13 cellular contexts compared by ENCODE assay signal in genomic region chr10:124874-125273, GRCh38. TPM values are rescaled to one million over a fixed set of nuclear protein-coding genes. Genes with fewer than 3 reads are reported as not detected.
DNase-seq lines count a peak whose midpoint lies in the region; ATAC-seq and TF ChIP-seq lines count a peak whose summit lies in the region.
"Had no signal": no experiment of that assay in that cellular context is flagged by ENCODE, and none has a peak within 500 bp of the region (broad histone marks: within the 10 kb centered on the region; RNA-seq: fewer than 3 reads in every experiment).

No MANE protein-coding gene starts in this region.

- DNase-seq in A172 (ENCODE audit: low spot score) = peak; percentile 29
- DNase-seq in NCI-H69 (lab: John Stamatoyannopoulos, UW) = peak; percentile 1
- DNase-seq in renal cortical epithelial cell (ENCODE audit: low read depth) = peak; percentile 47
- no peak for DNase-seq in ecto neural progenitor cell (ENCODE audit: low spot score)
- DNase-seq in GM10248 (ENCODE audit: extremely low spot score) = no peak
- DNase-seq: CD4-positive, alpha-beta memory T cell; DMS153; DMS79 treated with DMSO at 0.1 percent for 48 hours; EL; H7; IMR-90 had no signal

- POLR2A ChIA-PET in GM10248 (lab: Yijun Ruan, JAX) = no interaction called here

- TF ChIP-seq CTCF in GM10248 (IDR thresholded peaks at IDR 0.05; ENCODE audit: control extremely low read depth, extremely low read depth, low read depth, missing control alignments) = no peak

- CTCF ChIA-PET in GM10248 (lab: Yijun Ruan, JAX) = no interaction called here

- ATAC-seq in SK-N-SH treated with all-trans-retinoic acid at 6 μM for 48 hours (no peak), GM19467 (IDR thresholded peaks at IDR 0.05; ENCODE audit: unreplicated experiment) (no peak)

TF ChIP-seq in SK-N-SH treated with all-trans-retinoic acid at 6 μM for 48 hours, 23 proteins besides CTCF, POLR2A, EP300 and RAD21:
- TF ChIP-seq ZNF565 (CRISPR knock-in tag; conservative IDR thresholded peaks at IDR 0.05; ENCODE audit: low read depth) = no peak
- TF ChIP-seq ISL1 (CRISPR knock-in tag; IDR thresholded peaks at IDR 0.05) = peak; percentile 57
- TF ChIP-seq, protein P1, sequence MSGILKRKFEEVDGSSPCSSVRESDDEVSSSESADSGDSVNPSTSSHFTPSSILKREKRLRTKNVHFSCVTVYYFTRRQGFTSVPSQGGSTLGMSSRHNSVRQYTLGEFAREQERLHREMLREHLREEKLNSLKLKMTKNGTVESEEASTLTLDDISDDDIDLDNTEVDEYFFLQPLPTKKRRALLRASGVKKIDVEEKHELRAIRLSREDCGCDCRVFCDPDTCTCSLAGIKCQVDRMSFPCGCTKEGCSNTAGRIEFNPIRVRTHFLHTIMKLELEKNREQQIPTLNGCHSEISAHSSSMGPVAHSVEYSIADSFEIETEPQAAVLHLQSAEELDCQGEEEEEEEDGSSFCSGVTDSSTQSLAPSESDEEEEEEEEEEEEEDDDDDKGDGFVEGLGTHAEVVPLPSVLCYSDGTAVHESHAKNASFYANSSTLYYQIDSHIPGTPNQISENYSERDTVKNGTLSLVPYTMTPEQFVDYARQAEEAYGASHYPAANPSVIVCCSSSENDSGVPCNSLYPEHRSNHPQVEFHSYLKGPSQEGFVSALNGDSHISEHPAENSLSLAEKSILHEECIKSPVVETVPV (CRISPR knock-in tag; IDR thresholded peaks at IDR 0.05) = no peak
- TF ChIP-seq ESRRG (CRISPR knock-in tag; IDR thresholded peaks at IDR 0.05) = no peak
- TF ChIP-seq, protein P2, sequence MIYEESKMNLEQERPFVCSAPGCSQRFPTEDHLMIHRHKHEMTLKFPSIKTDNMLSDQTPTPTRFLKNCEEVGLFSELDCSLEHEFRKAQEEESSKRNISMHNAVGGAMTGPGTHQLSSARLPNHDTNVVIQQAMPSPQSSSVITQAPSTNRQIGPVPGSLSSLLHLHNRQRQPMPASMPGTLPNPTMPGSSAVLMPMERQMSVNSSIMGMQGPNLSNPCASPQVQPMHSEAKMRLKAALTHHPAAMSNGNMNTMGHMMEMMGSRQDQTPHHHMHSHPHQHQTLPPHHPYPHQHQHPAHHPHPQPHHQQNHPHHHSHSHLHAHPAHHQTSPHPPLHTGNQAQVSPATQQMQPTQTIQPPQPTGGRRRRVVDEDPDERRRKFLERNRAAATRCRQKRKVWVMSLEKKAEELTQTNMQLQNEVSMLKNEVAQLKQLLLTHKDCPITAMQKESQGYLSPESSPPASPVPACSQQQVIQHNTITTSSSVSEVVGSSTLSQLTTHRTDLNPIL (CRISPR knock-in tag; IDR thresholded peaks at IDR 0.05; ENCODE audit: low read depth) = no peak

RNA-seq across cellular contexts. Expression of gene ZMYND11, which starts 10.4 kb away (rescaled TPM):
- 91.1 and 113 TPM in 2 replicates for total RNA-seq in A172 (2014; rRNA removed; shearing (Covaris generic))
- 39.9 and 83.4 TPM in 2 replicates for total RNA-seq in renal cortical epithelial cell

Comparison
In these comparisons a context has a peak if more than half of its experiments do, and no peak if none do; other contexts are left out.
1. DNase-seq: peak in A172 (single experiment), NCI-H69 (single experiment) and renal cortical epithelial cell (single experiment); none in ecto neural progenitor cell (single experiment) and GM10248 (single experiment).